ENCODE assay signal across 20 cellular contexts in genomic region chr21:28148400-28149064, GRCh38.
DNase-seq lines count a peak whose midpoint lies in the region; ATAC-seq, FAIRE-seq and TF ChIP-seq lines count a peak whose summit lies in the region.
"Had no signal": no experiment of that assay in that cellular context is flagged by ENCODE, and none has a peak within 500 bp of the region (broad histone marks: within the 10 kb centered on the region; RNA-seq: fewer than 3 reads in every experiment).

No MANE protein-coding gene starts in this region.

- H3K4me3 ChIP-seq in right atrium auricular region: no peak overlapping the region
- H3K4me3 ChIP-seq in cardiac fibroblast (replicated peaks in 1 of 2; ENCODE audit: low read depth in 2 of 2, low read length in 2 of 2): no peak overlapping the region
- H3K4me3 ChIP-seq in keratinocyte (ENCODE audit: control insufficient read depth in 2 of 3, extremely low read depth in 1 of 3, insufficient read depth in 2 of 3, low read depth in 1 of 3, low read length in 3 of 3): no peak overlapping the region
- H3K4me3 ChIP-seq in upper lobe of right lung: no peak overlapping the region
- H3K4me3 ChIP-seq: thoracic aorta had no signal

- peak; percentile 97 for ATAC-seq in Right ventricle myocardium superior (ENCODE audit: poor library complexity)
- ATAC-seq in upper lobe of right lung: peak; percentile 48
- ATAC-seq: naive thymus-derived CD8-positive, alpha-beta T cell had no signal

- H3K27me3 ChIP-seq in right atrium auricular region (no peaks in the 10 kb centered on the region), keratinocyte (ENCODE audit: control insufficient read depth, extremely low read depth, insufficient read depth, low read length) (no peaks in the 10 kb centered on the region), upper lobe of right lung (no peaks in the 10 kb centered on the region)

- peak overlapping the region; percentile 33 for H2AFZ ChIP-seq in keratinocyte (ENCODE audit: control insufficient read depth, low read length)

- dilution Hi-C loops in keratinocyte (cut with MboI; ENCODE audit: extremely low pct_ligation_motif_present, low sequenced_read_pairs): no loop called here

- H4K20me1 ChIP-seq in keratinocyte (ENCODE audit: control insufficient read depth, extremely low read depth, insufficient read depth, low read length): no peaks in the 10 kb centered on the region

- TF ChIP-seq CTCF in right atrium auricular region (IDR thresholded peaks at IDR 0.05) (no peak), cardiac fibroblast (IDR thresholded peaks at IDR 0.05; ENCODE audit: low read depth, low read length) (no peak), keratinocyte (optimal IDR thresholded peaks at IDR 0.05 in 1 of 3, IDR thresholded peaks at IDR 0.05 in 1 of 3, conservative IDR thresholded peaks at IDR 0.05 in 1 of 3; ENCODE audit: extremely low read depth in 1 of 3, insufficient read depth in 2 of 3, low read length in 3 of 3) (no peak), upper lobe of right lung (IDR thresholded peaks at IDR 0.05) (no peak)

- H3K4me1 ChIP-seq in right atrium auricular region: peaks cover 0 to 10% of the 10 kb centered on the region in 2 donors
- peaks cover 4% of the 10 kb centered on the region for H3K4me1 ChIP-seq in keratinocyte (ENCODE audit: control insufficient read depth, extremely low read depth, insufficient read depth, low read length)
- H3K4me1 ChIP-seq in upper lobe of right lung: no peaks in the 10 kb centered on the region

- no peaks in the 10 kb centered on the region for H3K79me2 ChIP-seq in keratinocyte (ENCODE audit: control insufficient read depth, insufficient read depth, low read length)

- no peak overlapping the region for H3K9ac ChIP-seq in keratinocyte (ENCODE audit: control insufficient read depth, extremely low read depth, insufficient read depth, low read length)

- no peak overlapping the region for H3K4me2 ChIP-seq in keratinocyte (ENCODE audit: control insufficient read depth, extremely low read depth, insufficient read depth, low read depth, low read length)

- no peaks in the 10 kb centered on the region for H3K9me3 ChIP-seq in right atrium auricular region
- H3K9me3 ChIP-seq in keratinocyte (ENCODE audit: control insufficient read depth, low read depth, low read length): no peaks in the 10 kb centered on the region
- H3K9me3 ChIP-seq in upper lobe of right lung: no peaks in the 10 kb centered on the region
- H3K9me3 ChIP-seq: thoracic aorta had no signal

- FAIRE-seq in keratinocyte (lab: Jason Lieb, UNC): no peak
- FAIRE-seq: endothelial cell of umbilical vein, G401.6, GM19239 had no signal

- H3K36me3 ChIP-seq in right atrium auricular region: no peaks in the 10 kb centered on the region
- H3K36me3 ChIP-seq in keratinocyte (ENCODE audit: control insufficient read depth in 2 of 2, extremely low read depth in 1 of 2, insufficient read depth in 2 of 2, low read length in 2 of 2): no peaks in the 10 kb centered on the region
- no peaks in the 10 kb centered on the region for H3K36me3 ChIP-seq in upper lobe of right lung
- H3K36me3 ChIP-seq: thoracic aorta had no signal

- intact Hi-C loops in Right ventricle myocardium superior (cut with DNase I) (no loop called here), upper lobe of right lung (cut with DNase I) (no loop called here)

- no peaks in the 10 kb centered on the region for H3K9me1 ChIP-seq in keratinocyte (ENCODE audit: control insufficient read depth, extremely low read depth, insufficient read depth, low read length)

- DNase-seq in Right ventricle myocardium superior: no peak
- no peak for DNase-seq in right atrium auricular region (ENCODE audit: low spot score)
- DNase-seq in cardiac fibroblast (ENCODE audit: low read depth in 2 of 2): peak; percentile 31 to 72
- no peak for DNase-seq in keratinocyte (ENCODE audit: low read depth, low spot score)
- DNase-seq in upper lobe of right lung: no peak
- DNase-seq in activated naive CD4-positive, alpha-beta T cell (lab: John Stamatoyannopoulos, UW): no peak
- DNase-seq in NCI-H1694 (lab: John Stamatoyannopoulos, UW): no peak
- DNase-seq in DMS79 treated with DMSO at 0.1 percent for 48 hours (lab: John Stamatoyannopoulos, UW): no peak
- DNase-seq: activated CD4-positive, CD25-positive, alpha-beta regulatory T cell treated with anti-CD3 and anti-CD28 coated beads, Interleukin-2, amount 50 U/mL, for 72 hours; activated naive CD8-positive, alpha-beta T cell treated with anti-CD3 and anti-CD28 coated beads, Interleukin-2, amount 10 ng/mL, durations not matched to agents 7 days and 5 days; CD8-positive, alpha-beta memory T cell; naive thymus-derived CD8-positive, alpha-beta T cell; NCI-H146; NCI-H69; retina had no signal

- no peak overlapping the region for H3K27ac ChIP-seq in right atrium auricular region
- H3K27ac ChIP-seq in keratinocyte (ENCODE audit: control insufficient read depth, insufficient read depth, low read length): no peak overlapping the region
- H3K27ac ChIP-seq in upper lobe of right lung: no peak overlapping the region
- H3K27ac ChIP-seq: HL-60, thoracic aorta had no signal

Comparison
In these comparisons a context has a peak if more than half of its experiments do, and no peak if none do; other contexts are left out.
1. DNase-seq: peak in cardiac fibroblast (2 of 2); none in Right ventricle myocardium superior (single experiment), right atrium auricular region (single experiment), keratinocyte (single experiment), upper lobe of right lung (single experiment), activated naive CD4-positive, alpha-beta T cell (0 of 4), NCI-H1694 (single experiment) and DMS79 treated with DMSO at 0.1 percent for 48 hours (single experiment).